9 cellular contexts compared by ENCODE assay signal in the genomic region with DNA sequence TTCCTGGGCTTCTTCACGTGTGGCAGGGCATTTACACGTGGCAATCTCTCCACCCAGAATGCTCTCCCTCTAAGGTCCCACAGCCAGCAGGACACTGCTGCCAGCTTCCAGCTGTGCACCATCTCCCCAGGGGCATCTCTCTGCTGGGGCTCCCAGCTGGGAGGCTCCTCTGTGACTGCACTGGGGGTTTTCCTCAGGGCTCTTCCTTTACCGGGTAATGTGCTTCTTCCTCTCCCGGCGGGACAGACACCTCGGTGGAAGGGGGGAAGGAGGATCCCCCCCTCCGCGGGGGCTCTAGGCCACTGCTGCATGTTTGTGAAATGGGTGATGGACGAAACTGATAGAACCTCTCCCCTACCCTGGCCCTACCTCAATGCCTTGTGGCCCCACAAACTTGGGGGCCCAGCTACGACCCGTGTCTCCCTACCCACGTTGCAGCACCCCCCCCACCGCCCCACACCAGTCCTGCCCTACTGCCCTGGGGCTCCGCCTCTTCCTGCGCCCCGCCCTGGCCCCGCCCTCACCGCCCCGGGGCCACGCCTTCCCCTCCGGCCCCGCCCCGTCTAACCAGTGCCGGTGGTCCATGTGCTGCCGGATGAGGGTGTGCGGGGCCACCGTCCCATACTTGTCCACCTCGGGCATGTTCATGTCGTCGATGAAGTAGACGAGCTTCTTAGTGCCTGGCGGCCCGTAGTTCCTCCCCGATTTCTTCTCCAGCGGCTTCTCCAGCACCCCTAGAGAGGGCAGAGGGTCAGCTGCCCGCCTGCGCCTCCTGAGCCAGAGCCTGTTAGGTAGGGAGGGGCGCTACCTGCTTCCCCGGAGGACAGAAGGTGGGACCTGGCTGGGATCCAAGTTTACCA.
DNase-seq lines count a peak whose midpoint lies in the region; ATAC-seq and TF ChIP-seq lines count a peak whose summit lies in the region.
"Had no signal": no experiment of that assay in that cellular context is flagged by ENCODE, and none has a peak within 500 bp of the region (broad histone marks: within the 10 kb centered on the region; RNA-seq: fewer than 3 reads in every experiment).

No MANE protein-coding gene starts in this region.

- no peaks in the 10 kb centered on the region for H3K36me3 ChIP-seq in CD4-positive, CD25-positive, alpha-beta regulatory T cell (ENCODE audit: control insufficient read depth, insufficient read depth, low read length)
- H3K36me3 ChIP-seq in transverse colon, result no peaks in the 10 kb centered on the region
- H3K36me3 ChIP-seq in prostate gland, result no peaks in the 10 kb centered on the region
- H3K36me3 ChIP-seq: ovary had no signal

- intact Hi-C loops in dorsolateral prefrontal cortex (cut with DNase I), result no loop called here
- intact Hi-C loops in transverse colon (cut with DNase I; ENCODE audit: low total_unique reads), result no loop called here
- intact Hi-C loops in prostate gland (cut with DNase I), result no loop called here

- TF ChIP-seq POLR2A in transverse colon (IDR thresholded peaks at IDR 0.05) (no peak), prostate gland (IDR thresholded peaks at IDR 0.05) (no peak)

- H3K27me3 ChIP-seq in CD4-positive, CD25-positive, alpha-beta regulatory T cell (ENCODE audit: control insufficient read depth, insufficient read depth, low read length), result no peaks in the 10 kb centered on the region
- peaks cover 0 to 9% (median 0%) of the 10 kb centered on the region in 45 donors for H3K27me3 ChIP-seq in dorsolateral prefrontal cortex
- H3K27me3 ChIP-seq in transverse colon, result peaks cover 4% of the 10 kb centered on the region
- H3K27me3 ChIP-seq in prostate gland (replicated peaks; ENCODE audit: insufficient read depth), result no peaks in the 10 kb centered on the region
- H3K27me3 ChIP-seq: ovary had no signal

- DNase-seq in CD4-positive, CD25-positive, alpha-beta regulatory T cell, result peak; percentile 46 to 61 (median 55)
- peak; percentile 72 for DNase-seq in activated CD4-positive, CD25-positive, alpha-beta regulatory T cell treated with anti-CD3 and anti-CD28 coated beads, Interleukin-2, amount 50 U/mL, for 72 hours
- no peak for DNase-seq in dorsolateral prefrontal cortex
- DNase-seq in nephron progenitor cell, result peak; percentile 68
- DNase-seq in transverse colon, result peak; percentile 51
- no peak for DNase-seq in prostate gland (ENCODE audit: low spot score)

- 36 to 83% methylated on average over 2 to 30 of the region's 39 CpGs for WGBS in transverse colon (ENCODE audit: low coverage in 1 of 2), 2 donors
- WGBS in prostate gland, result 21% methylated on average over 39 of the region's 39 CpGs

- no peak overlapping the region for H3K27ac ChIP-seq in CD4-positive, CD25-positive, alpha-beta regulatory T cell (ENCODE audit: insufficient read depth, low read length, poor library complexity, severe bottlenecking)
- H3K27ac ChIP-seq in dorsolateral prefrontal cortex (peak overlapping the region in 41 of 59 donors; percentile 7 to 87 (median 64)), transverse colon (no peak overlapping the region), prostate gland (no peak overlapping the region)
- H3K27ac ChIP-seq: ovary had no signal

- H3K9me3 Mint-ChIP-seq in CD4-positive, CD25-positive, alpha-beta regulatory T cell, result peaks cover 0 to 3% (median 0%) of the 10 kb centered on the region in 7 donors
- H3K9me3 Mint-ChIP-seq in nephron progenitor cell, result no peaks in the 10 kb centered on the region

- peaks cover 0 to 15% (median 2%) of the 10 kb centered on the region in 4 donors for H3K4me1 Mint-ChIP-seq in CD4-positive, CD25-positive, alpha-beta regulatory T cell
- peaks cover 5% of the 10 kb centered on the region for H3K4me1 Mint-ChIP-seq in nephron progenitor cell

- H3K4me3 Mint-ChIP-seq in CD4-positive, CD25-positive, alpha-beta regulatory T cell, result peak overlapping the region in 2 of 4 donors; percentile 72 to 78
- H3K4me3 Mint-ChIP-seq in nephron progenitor cell, result peak overlapping the region; percentile 77

- H3K4me1 ChIP-seq in CD4-positive, CD25-positive, alpha-beta regulatory T cell (ENCODE audit: control insufficient read depth, insufficient read depth, low read length, poor library complexity, severe bottlenecking), result peaks cover 5% of the 10 kb centered on the region
- H3K4me1 ChIP-seq in transverse colon (peaks cover 0 to 12% (median 10%) of the 10 kb centered on the region in 4 donors), prostate gland (replicated peaks) (no peaks in the 10 kb centered on the region)

- H3K4me3 ChIP-seq in CD4-positive, CD25-positive, alpha-beta regulatory T cell (ENCODE audit: low read depth, low read length), result peak overlapping the region; percentile 32
- peak overlapping the region in 49 of 59 donors; percentile 14 to 63 (median 40) for H3K4me3 ChIP-seq in dorsolateral prefrontal cortex
- H3K4me3 ChIP-seq in transverse colon, result peak overlapping the region in 3 of 4 donors; percentile 6 to 37 (median 30)
- no peak overlapping the region for H3K4me3 ChIP-seq in prostate gland
- H3K4me3 ChIP-seq: ovary had no signal

- no peaks in the 10 kb centered on the region for H3K9me3 ChIP-seq in CD4-positive, CD25-positive, alpha-beta regulatory T cell (ENCODE audit: control insufficient read depth in 2 of 2, low read length in 2 of 2)
- H3K9me3 ChIP-seq in transverse colon (no peaks in the 10 kb centered on the region), prostate gland (no peaks in the 10 kb centered on the region)
- H3K9me3 ChIP-seq: ovary had no signal

- peaks cover 7% of the 10 kb centered on the region for H3K27me3 Mint-ChIP-seq in CD4-positive, CD25-positive, alpha-beta regulatory T cell
- peaks cover 47% of the 10 kb centered on the region for H3K27me3 Mint-ChIP-seq in nephron progenitor cell (ENCODE audit: low read depth, poor library complexity)

- H3K27ac Mint-ChIP-seq in CD4-positive, CD25-positive, alpha-beta regulatory T cell, result peak overlapping the region in 2 of 3 donors; percentile 69 to 74
- no peak overlapping the region for H3K27ac Mint-ChIP-seq in nephron progenitor cell

- TF ChIP-seq CTCF in dorsolateral prefrontal cortex (IDR thresholded peaks at IDR 0.05 in 54 of 56, conservative IDR thresholded peaks at IDR 0.05 in 2 of 56; ENCODE audit: low read depth in 1 of 56, partially characterized antibody in 56 of 56) (no peak), nephron progenitor cell (IDR thresholded peaks at IDR 0.05) (no peak), transverse colon (IDR thresholded peaks at IDR 0.05) (no peak), prostate gland (IDR thresholded peaks at IDR 0.05) (no peak)

- peak; percentile 75 to 84 for ATAC-seq in CD4-positive, CD25-positive, alpha-beta regulatory T cell (ENCODE audit: low read depth in 2 of 2)
- peak; percentile 87 for ATAC-seq in HG02759 (IDR thresholded peaks at IDR 0.05; ENCODE audit: unreplicated experiment)
- no peak for ATAC-seq in GM21526 (IDR thresholded peaks at IDR 0.05; ENCODE audit: low FRiP score, unreplicated experiment)

- no peaks in the 10 kb centered on the region for H3K36me3 Mint-ChIP-seq in CD4-positive, CD25-positive, alpha-beta regulatory T cell
- no peaks in the 10 kb centered on the region for H3K36me3 Mint-ChIP-seq in nephron progenitor cell (ENCODE audit: low read depth)

- in situ Hi-C loops in transverse colon (cut with MboI; ENCODE audit: low pct_ligation_motif_present in 1 of 4, low pct_unique_long_range_greater_than_20kb in 1 of 4, low sequenced_read_pairs in 3 of 4), result loop anchor here in 1 of 4 donors (25.0 kb wide), 1 partner anchor 328 kb away; no protein-coding TSS in a partner anchor

- no peak for TF ChIP-seq EP300 in transverse colon (IDR thresholded peaks at IDR 0.05; ENCODE audit: low read depth)

Comparison
In these comparisons a context has a peak if more than half of its experiments do, and no peak if none do; other contexts are left out.
1. DNase-seq: peak in CD4-positive, CD25-positive, alpha-beta regulatory T cell (3 of 3), activated CD4-positive, CD25-positive, alpha-beta regulatory T cell treated with anti-CD3 and anti-CD28 coated beads, Interleukin-2, amount 50 U/mL, for 72 hours (single experiment), nephron progenitor cell (single experiment) and transverse colon (single experiment); none in dorsolateral prefrontal cortex (0 of 10) and prostate gland (single experiment).
2. H3K27ac ChIP-seq: peak in dorsolateral prefrontal cortex (41 of 59); none in CD4-positive, CD25-positive, alpha-beta regulatory T cell (single experiment), transverse colon (0 of 4) and prostate gland (0 of 2).
3. H3K4me3 ChIP-seq: peak in CD4-positive, CD25-positive, alpha-beta regulatory T cell (single experiment), dorsolateral prefrontal cortex (49 of 59) and transverse colon (3 of 4); none in prostate gland (0 of 2).